11 cellular contexts compared by ENCODE assay signal in genomic region chr1:109669246-109669948, GRCh38. TPM values are rescaled to one million over a fixed set of nuclear protein-coding genes. Genes with fewer than 3 reads are reported as not detected.
DNase-seq lines count a peak whose midpoint lies in the region; ATAC-seq and TF ChIP-seq lines count a peak whose summit lies in the region.
"Had no signal": no experiment of that assay in that cellular context is flagged by ENCODE, and none has a peak within 500 bp of the region (broad histone marks: within the 10 kb centered on the region; RNA-seq: fewer than 3 reads in every experiment).

No MANE protein-coding gene starts in this region.

- H3K4me3 Mint-ChIP-seq in activated T-cell treated with anti-CD3 and anti-CD28 coated beads, Interleukin-2, amount 50 U/mL, for 72 hours, result peak overlapping the region; percentile 64 to 77
- H3K4me3 Mint-ChIP-seq in naive B cell, result peak overlapping the region; percentile 10 to 85 (median 66)

- H3K4me1 Mint-ChIP-seq in activated T-cell treated with anti-CD3 and anti-CD28 coated beads, Interleukin-2, amount 50 U/mL, for 72 hours (ENCODE audit: low read depth), result peaks cover 20% of the 10 kb centered on the region
- H3K4me1 Mint-ChIP-seq in naive B cell, result peaks cover 14 to 22% (median 18%) of the 10 kb centered on the region in 3 donors

- peak overlapping the region; percentile 23 for H3K4me3 ChIP-seq in GM12875 (ENCODE audit: low read depth, low read length)

- ATAC-seq in activated T-cell treated with anti-CD3 and anti-CD28 coated beads, Interleukin-2, amount 50 U/mL, for 72 hours (replicated peaks in 1 of 2), result no peak
- ATAC-seq in naive B cell (ENCODE audit: low read depth in 2 of 2) (no peak), GM19023 (IDR thresholded peaks at IDR 0.05; ENCODE audit: unreplicated experiment) (no peak), left colon (no peak)

- peaks cover 0 to 3% of the 10 kb centered on the region in 2 donors for H3K36me3 Mint-ChIP-seq in activated T-cell treated with anti-CD3 and anti-CD28 coated beads, Interleukin-2, amount 50 U/mL, for 72 hours (ENCODE audit: insufficient read depth in 2 of 2)
- H3K36me3 Mint-ChIP-seq in naive B cell, result no peaks in the 10 kb centered on the region

- H3K27ac Mint-ChIP-seq in activated T-cell treated with anti-CD3 and anti-CD28 coated beads, Interleukin-2, amount 50 U/mL, for 72 hours, result peak overlapping the region; percentile 2
- peak overlapping the region in 2 of 6 donors; percentile 27 to 94 for H3K27ac Mint-ChIP-seq in naive B cell

- H3K27me3 Mint-ChIP-seq in activated T-cell treated with anti-CD3 and anti-CD28 coated beads, Interleukin-2, amount 50 U/mL, for 72 hours (ENCODE audit: low read depth), result no peaks in the 10 kb centered on the region
- no peaks in the 10 kb centered on the region for H3K27me3 Mint-ChIP-seq in naive B cell

- no peak for TF ChIP-seq CTCF in GM12875 (IDR thresholded peaks at IDR 0.05; ENCODE audit: borderline replicate concordance, insufficient read depth, low read depth, low read length)

- no peaks in the 10 kb centered on the region for H3K9me3 Mint-ChIP-seq in activated T-cell treated with anti-CD3 and anti-CD28 coated beads, Interleukin-2, amount 50 U/mL, for 72 hours
- peaks cover 0 to 3% (median 0%) of the 10 kb centered on the region in 7 donors for H3K9me3 Mint-ChIP-seq in naive B cell

- intact Hi-C loops in left colon (cut with DNase I, micrococcal nuclease), result no loop called here

- DNase-seq in AG08395 (ENCODE audit: low spot score), result peak; percentile 0
- DNase-seq in activated T-cell treated with anti-CD3 and anti-CD28 coated beads, Interleukin-2, amount 50 U/mL, for 72 hours, result peak in 1 of 2 donors; percentile 33
- no peak for DNase-seq in naive B cell
- DNase-seq in SIG-M5 (lab: John Stamatoyannopoulos, UW), result no peak
- no peak for DNase-seq in NCI-H774 (lab: John Stamatoyannopoulos, UW)
- no peak for DNase-seq in left colon
- DNase-seq: BE2C, NCI-H1092 had no signal

RNA-seq across cellular contexts. Expression of gene GSTM2, which starts 1.5 kb away (rescaled TPM):
- 10 to 100 TPM; 40.2 to 41.9 TPM for total RNA-seq in activated T-cell treated with anti-CD3 and anti-CD28 coated beads, Interleukin-2, amount 50 U/mL, for 72 hours
- polyA plus RNA-seq in naive B cell (ENCODE audit: low read depth in 6 of 6), result 10 to 100 TPM in 2 of 6 donors, 1 to 10 TPM in 4; 3.9 to 14.5 (median 5.7) TPM
- total RNA-seq in left colon, result 10 to 100 TPM; 22.5 to 37.8 TPM

RNA-seq across cellular contexts. Expression of gene GSTM4, which starts 13.5 kb away (rescaled TPM):
- total RNA-seq in activated T-cell treated with anti-CD3 and anti-CD28 coated beads, Interleukin-2, amount 50 U/mL, for 72 hours, result 10 to 100 TPM; 23.5 to 31.1 TPM
- polyA plus RNA-seq in naive B cell (ENCODE audit: low read depth in 6 of 6), result 10 to 100 TPM; 10.6 to 24.4 (median 16.7) TPM
- total RNA-seq in left colon, result 10 to 100 TPM; 74.8 to 83.5 TPM

RNA-seq across cellular contexts. Expression of gene GSTM1, which starts 18.2 kb away (rescaled TPM):
- total RNA-seq in activated T-cell treated with anti-CD3 and anti-CD28 coated beads, Interleukin-2, amount 50 U/mL, for 72 hours, result 10 to 100 TPM; 37.2 to 60.6 TPM
- 10 to 100 TPM in 4 of 6 donors, not detected in 2; 36.6 to 90.7 (median 46.5) TPM for polyA plus RNA-seq in naive B cell (ENCODE audit: low read depth in 6 of 6)
- total RNA-seq in left colon, result not detected
- total RNA-seq: osteoblast had no signal

RNA-seq across cellular contexts. Expression of gene GSTM5, which starts 42.7 kb away (rescaled TPM):
- 1 to 10 TPM in 1 of 2 donors, under 1 TPM in 1; 0.81 to 1.0 TPM for total RNA-seq in activated T-cell treated with anti-CD3 and anti-CD28 coated beads, Interleukin-2, amount 50 U/mL, for 72 hours
- polyA plus RNA-seq in naive B cell (ENCODE audit: low read depth in 6 of 6), result under 1 TPM in 1 of 6 donors, not detected in 5; 0.93 TPM
- 1 to 10 TPM in 1 of 2 donors, under 1 TPM in 1; 0.73 to 5.1 TPM for total RNA-seq in left colon

RNA-seq across cellular contexts. Expression of gene AMPD2, which starts 49.8 kb away (rescaled TPM):
- 10 to 100 TPM; 64.0 to 79.2 TPM for total RNA-seq in activated T-cell treated with anti-CD3 and anti-CD28 coated beads, Interleukin-2, amount 50 U/mL, for 72 hours
- 10 to 100 TPM; 14.3 to 34.9 (median 25.6) TPM for polyA plus RNA-seq in naive B cell (ENCODE audit: low read depth in 6 of 6)
- 10 to 100 TPM; 31.9 to 38.9 TPM for total RNA-seq in left colon

Comparison
In these comparisons a context has a peak if more than half of its experiments do, and no peak if none do; other contexts are left out.
1. RNA of gene GSTM1, which starts 18.2 kb away (total RNA-seq): 37.2 to 60.6 TPM in activated T-cell treated with anti-CD3 and anti-CD28 coated beads, Interleukin-2, amount 50 U/mL, for 72 hours; not detected in left colon; every median in the first group is over 10 times any median in the second.